In genomic region chr17:33904438-33904837, GRCh38 we compare ENCODE assay signal across 18 cellular contexts.
DNase-seq lines count a peak whose midpoint lies in the region; TF ChIP-seq lines count a peak whose summit lies in the region.
"Had no signal": no experiment of that assay in that cellular context is flagged by ENCODE, and none has a peak within 500 bp of the region (broad histone marks: within the 10 kb centered on the region; RNA-seq: fewer than 3 reads in every experiment).

No MANE protein-coding gene starts in this region.

- no peaks in the 10 kb centered on the region for H3K36me3 Mint-ChIP-seq in CD8-positive, alpha-beta memory T cell
- H3K36me3 Mint-ChIP-seq: CD8-positive, alpha-beta T cell had no signal

- no peaks in the 10 kb centered on the region for H3K4me1 ChIP-seq in CD8-positive, alpha-beta memory T cell (ENCODE audit: insufficient read depth, low read length)
- H3K4me1 ChIP-seq: A549 had no signal

- no peak overlapping the region for H3K27ac Mint-ChIP-seq in CD8-positive, alpha-beta memory T cell
- H3K27ac Mint-ChIP-seq: B cell; CD4-positive, alpha-beta T cell; CD8-positive, alpha-beta T cell had no signal

- H3K9me3 ChIP-seq in CD8-positive, alpha-beta memory T cell (ENCODE audit: low read length) = no peaks in the 10 kb centered on the region
- H3K9me3 ChIP-seq: A549; BLaER1 treated with 17β-estradiol and CSF1 and Interleukin-3, amounts not matched to agents 10 nM and 100 nM had no signal

- H3K27ac ChIP-seq in CD8-positive, alpha-beta memory T cell (ENCODE audit: low read depth, low read length) = peak overlapping the region; percentile 11
- H3K27ac ChIP-seq: 22Rv1; A549; BLaER1 treated with 17β-estradiol and CSF1 and Interleukin-3, amounts not matched to agents 10 nM and 100 nM; C4-2B had no signal

- H3K4me3 ChIP-seq in CD8-positive, alpha-beta memory T cell (ENCODE audit: low read length) = no peak overlapping the region
- H3K4me3 ChIP-seq: A549; BLaER1 treated with 17β-estradiol and CSF1 and Interleukin-3, amounts not matched to agents 10 nM and 100 nM had no signal

- POLR2A ChIA-PET in CD8-positive, alpha-beta memory T cell (lab: Charles Lee) = no interaction called here

- peaks cover 6 to 20% of the 10 kb centered on the region in 2 donors for H3K27me3 Mint-ChIP-seq in CD8-positive, alpha-beta memory T cell

- DNase-seq in CD8-positive, alpha-beta memory T cell = no peak
- DNase-seq in OCI-M1 (lab: John Stamatoyannopoulos, UW) (peak; percentile 35), erythroblast (lab: John Stamatoyannopoulos, UW) (peak; percentile 71 to 80), NCI-H2171 (lab: John Stamatoyannopoulos, UW) (no peak), NCI-H146 treated with DMSO at 0.1 percent for 48 hours (lab: John Stamatoyannopoulos, UW; ENCODE audit: unreplicated experiment) (no peak)
- DNase-seq: AML-193; CD4-positive, alpha-beta T cell; CD8-positive, alpha-beta T cell; COR-L47; DMS 273 treated with DMSO at 0.1 percent for 48 hours; DMS153; DMS79 treated with DMSO at 0.1 percent for 48 hours; GF-D8 had no signal

- CTCF ChIA-PET in CD8-positive, alpha-beta memory T cell (lab: Charles Lee) = no interaction called here

- TF ChIP-seq POLR2A in erythroblast (IDR thresholded peaks at IDR 0.05; ENCODE audit: low read length) = no peak

- H3K4me3 Mint-ChIP-seq in CD8-positive, alpha-beta memory T cell = no peak overlapping the region
- H3K4me3 Mint-ChIP-seq: B cell; CD4-positive, alpha-beta T cell; CD8-positive, alpha-beta T cell had no signal

- H3K9me3 Mint-ChIP-seq in CD8-positive, alpha-beta memory T cell = no peaks in the 10 kb centered on the region
- H3K9me3 Mint-ChIP-seq: CD4-positive, alpha-beta T cell; CD8-positive, alpha-beta T cell had no signal

- H3K36me3 ChIP-seq in CD8-positive, alpha-beta memory T cell (ENCODE audit: insufficient read depth, low read length) = no peaks in the 10 kb centered on the region
- H3K36me3 ChIP-seq: BLaER1 treated with 17β-estradiol and CSF1 and Interleukin-3, amounts not matched to agents 10 nM and 100 nM had no signal

- no peaks in the 10 kb centered on the region for H3K27me3 ChIP-seq in CD8-positive, alpha-beta memory T cell (ENCODE audit: insufficient read depth, low read length, poor library complexity, severe bottlenecking)
- H3K27me3 ChIP-seq: BLaER1 treated with 17β-estradiol and CSF1 and Interleukin-3, amounts not matched to agents 10 nM and 100 nM had no signal

- H3K4me1 Mint-ChIP-seq in CD8-positive, alpha-beta memory T cell = no peaks in the 10 kb centered on the region
- H3K4me1 Mint-ChIP-seq: B cell had no signal

Comparison
In these comparisons a context has a peak if more than half of its experiments do, and no peak if none do; other contexts are left out.
1. DNase-seq: peak in OCI-M1 (single experiment) and erythroblast (2 of 2); none in CD8-positive, alpha-beta memory T cell (0 of 5), NCI-H2171 (single experiment) and NCI-H146 treated with DMSO at 0.1 percent for 48 hours (single experiment).